ENCODE assay signal across 10 cellular contexts in the genomic region with DNA sequence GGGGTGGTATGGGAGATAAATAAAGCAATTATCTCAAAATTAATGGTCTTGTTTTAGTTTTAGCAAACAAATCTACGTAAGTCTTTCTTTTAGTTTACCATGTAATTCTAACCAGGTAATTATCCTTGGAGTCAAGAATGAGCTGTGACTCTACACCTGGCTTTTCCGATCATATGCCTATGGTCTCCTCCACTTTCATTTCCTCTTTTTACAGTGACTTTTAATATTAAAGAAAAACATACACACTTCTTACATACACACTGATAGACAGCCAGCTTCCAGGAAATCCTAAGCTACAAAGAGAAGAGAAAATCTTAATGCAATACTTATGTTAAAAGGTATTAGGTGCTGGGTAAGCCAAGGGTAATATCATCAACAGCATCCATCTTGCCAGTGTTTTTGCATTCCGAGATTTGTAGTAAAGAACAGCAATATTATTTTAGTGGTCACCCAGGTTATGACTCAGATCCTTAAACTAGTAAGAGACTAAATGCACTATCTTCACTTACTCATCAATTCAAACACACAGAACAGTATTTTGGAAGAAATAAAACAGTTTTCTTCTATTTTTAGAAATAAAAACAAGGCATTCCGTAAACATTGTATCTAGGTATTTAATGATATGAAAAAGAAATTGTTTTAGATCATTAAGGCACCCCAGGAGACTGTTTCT. TPM values are rescaled to one million over a fixed set of nuclear protein-coding genes. Genes with fewer than 3 reads are reported as not detected.
DNase-seq lines count a peak whose midpoint lies in the region; ATAC-seq and TF ChIP-seq lines count a peak whose summit lies in the region.
"Had no signal": no experiment of that assay in that cellular context is flagged by ENCODE, and none has a peak within 500 bp of the region (broad histone marks: within the 10 kb centered on the region; RNA-seq: fewer than 3 reads in every experiment).

No MANE protein-coding gene starts in this region.

- no peaks in the 10 kb centered on the region for H3K36me3 ChIP-seq in HEK293 (ENCODE audit: control insufficient read depth in 2 of 2, insufficient read depth in 1 of 2, low read length in 2 of 2)
- H3K36me3 ChIP-seq: esophagus muscularis mucosa had no signal

- CTCF ChIA-PET in HEK293 (lab: Yijun Ruan, JAX), result interaction anchor here (0.5 kb wide), 2 partner anchors 71 to 1106 kb away, joined by 3 read pairs; no protein-coding TSS in a partner anchor

- no peak overlapping the region for H3K27ac ChIP-seq in HEK293 (ENCODE audit: extremely low read depth, low read depth, low read length)
- H3K27ac ChIP-seq: esophagus muscularis mucosa had no signal

- DNase-seq in A172 (ENCODE audit: low spot score), result peak; percentile 73
- DNase-seq in NOMO-1 treated with DMSO at 0.1 percent for 48 hours (lab: John Stamatoyannopoulos, UW; ENCODE audit: unreplicated experiment), result peak; percentile 44
- DNase-seq in fibroblast of peridontal ligament (ENCODE audit: extremely low read depth), result peak; percentile 66
- no peak for DNase-seq in left lobe of liver (ENCODE audit: low spot score)
- DNase-seq in AG20443 (ENCODE audit: low spot score), result no peak
- no peak for DNase-seq in activated CD4-positive, CD25-positive, alpha-beta regulatory T cell treated with anti-CD3 and anti-CD28 coated beads, Interleukin-2, amount 50 U/mL, for 72 hours
- DNase-seq in anterior cingulate cortex (lab: John Stamatoyannopoulos, UW), result no peak
- DNase-seq: activated gamma-delta T cell had no signal

- H3K4me1 ChIP-seq in HEK293 (ENCODE audit: control insufficient read depth, insufficient read depth, low read length), result peaks cover 37% of the 10 kb centered on the region

- peak overlapping the region; percentile 69 for H3K4me3 ChIP-seq in HEK293 (ENCODE audit: low read depth, low read length)
- H3K4me3 ChIP-seq: esophagus muscularis mucosa had no signal

- no peaks in the 10 kb centered on the region for H3K9me3 ChIP-seq in HEK293 (ENCODE audit: control insufficient read depth, insufficient read depth, low read depth, low read length)
- H3K9me3 ChIP-seq: esophagus muscularis mucosa had no signal

- no peak for TF ChIP-seq CTCF in HEK293 (tag by site-specific recombination; IDR thresholded peaks at IDR 0.05)

- no peak for ATAC-seq in left lobe of liver

- POLR2A ChIA-PET in HEK293 (lab: Yijun Ruan, JAX), result no interaction called here

TF ChIP-seq in HEK293, 187 proteins besides CTCF, POLR2A, EP300 and RAD21 (continues in another document):
- TF ChIP-seq SP7 (tag by site-specific recombination; IDR thresholded peaks at IDR 0.05), result peak; percentile 82
- no peak for TF ChIP-seq ZNF48 (tag by site-specific recombination; IDR thresholded peaks at IDR 0.05)
- TF ChIP-seq ZNF24 (tag by site-specific recombination; IDR thresholded peaks at IDR 0.05), result no peak
- TF ChIP-seq ZBTB21 (tag by site-specific recombination; IDR thresholded peaks at IDR 0.05), result no peak
- TF ChIP-seq ZNF19 (tag by site-specific recombination; IDR thresholded peaks at IDR 0.05; ENCODE audit: low read depth), result no peak
- no peak for TF ChIP-seq BCL11A (tag by site-specific recombination; IDR thresholded peaks at IDR 0.05; ENCODE audit: low read depth)
- no peak for TF ChIP-seq ZNF785 (tag by site-specific recombination; IDR thresholded peaks at IDR 0.05)
- TF ChIP-seq ZXDB (tag by site-specific recombination; IDR thresholded peaks at IDR 0.05), result no peak
- TF ChIP-seq ZNF10 (tag by site-specific recombination; IDR thresholded peaks at IDR 0.05), result 0 out of 2 replicates have a peak, but pooled peaks have one; percentile 33
- no peak for TF ChIP-seq ZNF2 (tag by site-specific recombination; IDR thresholded peaks at IDR 0.05)
- no peak for TF ChIP-seq RBAK (tag by site-specific recombination; IDR thresholded peaks at IDR 0.05)
- TF ChIP-seq ZNF302 (tag by site-specific recombination; IDR thresholded peaks at IDR 0.05; ENCODE audit: low read depth), result no peak
- peak; percentile 43; the same call in 1 of the 2 replicates for TF ChIP-seq PRDM10 (tag by site-specific recombination; IDR thresholded peaks at IDR 0.05)
- TF ChIP-seq KLF7 (tag by site-specific recombination; IDR thresholded peaks at IDR 0.05; ENCODE audit: borderline replicate concordance), result no peak
- TF ChIP-seq ZNF274 (IDR thresholded peaks at IDR 0.05; ENCODE audit: low read length), result no peak
- no peak for TF ChIP-seq ZNF274 (tag by site-specific recombination; IDR thresholded peaks at IDR 0.05; ENCODE audit: borderline replicate concordance)
- TF ChIP-seq ZNF341 (tag by site-specific recombination; IDR thresholded peaks at IDR 0.05; ENCODE audit: low read depth), result 0 out of 2 replicates have a peak, but pooled peaks have one; percentile 21
- no peak for TF ChIP-seq GLIS1 (tag by site-specific recombination; IDR thresholded peaks at IDR 0.05)
- peak; percentile 39; the same call in 1 of the 2 replicates for TF ChIP-seq GFI1B (tag by site-specific recombination; IDR thresholded peaks at IDR 0.05)
- no peak for TF ChIP-seq ZNF174 (tag by site-specific recombination; IDR thresholded peaks at IDR 0.05)
- no peak for TF ChIP-seq ZNF488 (tag by site-specific recombination; IDR thresholded peaks at IDR 0.05)
- TF ChIP-seq ZNF510 (tag by site-specific recombination; IDR thresholded peaks at IDR 0.05; ENCODE audit: insufficient replicate concordance), result no peak
- TF ChIP-seq ZNF830 (tag by site-specific recombination; IDR thresholded peaks at IDR 0.05; ENCODE audit: low read depth), result no peak
- no peak for TF ChIP-seq ZNF555 (tag by site-specific recombination; conservative IDR thresholded peaks at IDR 0.05)

RNA-seq across cellular contexts. Expression of gene IRX5, which starts 4.4 kb away (rescaled TPM):
- total RNA-seq in A172 (2014; rRNA removed; shearing (Covaris generic)), result 1.6 and 1.9 TPM in 2 replicates
- 0.08 TPM for total RNA-seq in left lobe of liver

Comparison
In these comparisons a context has a peak if more than half of its experiments do, and no peak if none do; other contexts are left out.
1. DNase-seq: peak in A172 (single experiment), NOMO-1 treated with DMSO at 0.1 percent for 48 hours (single experiment) and fibroblast of peridontal ligament (single experiment); none in left lobe of liver (single experiment), AG20443 (single experiment), activated CD4-positive, CD25-positive, alpha-beta regulatory T cell treated with anti-CD3 and anti-CD28 coated beads, Interleukin-2, amount 50 U/mL, for 72 hours (single experiment) and anterior cingulate cortex (0 of 58).